20 cellular contexts compared by ENCODE assay signal in the genomic region with DNA sequence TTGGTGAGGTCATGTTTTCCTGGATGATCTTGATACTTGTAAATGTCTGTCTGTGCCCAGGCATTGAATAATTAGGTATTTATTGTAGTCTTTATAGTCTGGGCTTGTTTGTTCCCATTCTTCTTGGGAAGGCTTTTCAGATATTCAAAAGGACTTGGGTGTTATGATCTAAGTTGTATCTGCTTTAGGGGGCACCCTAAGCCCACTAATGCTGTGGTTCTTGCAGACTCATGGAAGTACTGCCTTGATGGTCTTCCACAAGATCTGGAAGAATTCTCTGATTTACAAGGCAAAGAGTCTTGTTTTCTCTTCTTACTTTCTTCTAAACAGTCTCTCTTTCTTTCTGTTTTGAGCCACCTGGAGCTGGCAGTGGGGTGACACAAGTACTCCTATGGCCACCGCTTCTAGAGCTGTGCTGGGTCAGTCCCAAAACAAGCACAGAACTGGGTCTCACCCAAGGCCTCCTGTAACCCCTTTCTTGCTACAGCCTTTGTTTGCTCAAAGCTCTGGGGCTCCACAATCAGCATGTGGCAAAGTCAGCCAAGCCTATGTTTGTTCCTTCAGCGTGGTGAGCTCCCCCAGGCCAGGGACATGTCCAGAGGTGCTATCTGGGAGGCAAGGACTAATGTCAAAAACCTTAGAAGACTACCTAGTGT. TPM values are rescaled to one million over a fixed set of nuclear protein-coding genes. Genes with fewer than 3 reads are reported as not detected.
A peak's percentile ranks its signal among the peaks of the same experiment; 100 is the strongest.
DNase-seq lines count a peak whose midpoint lies in the region; ATAC-seq, FAIRE-seq and TF ChIP-seq lines count a peak whose summit lies in the region.
"Had no signal": no experiment of that assay in that cellular context is flagged by ENCODE, and none has a peak within 500 bp of the region (broad histone marks: within the 10 kb centered on the region; RNA-seq: fewer than 3 reads in every experiment).

No MANE protein-coding gene starts in this region.

- no peak overlapping the region for H2AK5ac ChIP-seq in IMR-90 (ENCODE audit: low read depth, low read length)

- no peak overlapping the region for H2BK120ac ChIP-seq in IMR-90 (ENCODE audit: low read depth, low read length)

- no peak overlapping the region for H3K14ac ChIP-seq in IMR-90 (replicated peaks; ENCODE audit: low read depth, low read length)

- TF ChIP-seq CTCF in IMR-90 (conservative IDR thresholded peaks at IDR 0.05; ENCODE audit: low read depth, low read length) = no peak
- peak; percentile 27 for TF ChIP-seq CTCF in choroid plexus epithelial cell (conservative IDR thresholded peaks at IDR 0.05; ENCODE audit: low read depth, low read length)
- TF ChIP-seq CTCF in HepG2 (CRISPR knock-in tag; IDR thresholded peaks at IDR 0.05) = peak; percentile 38
- TF ChIP-seq CTCF in WERI-Rb-1 (IDR thresholded peaks at IDR 0.05; ENCODE audit: low read depth, low read length) = no peak
- no peak for TF ChIP-seq CTCF in kidney (IDR thresholded peaks at IDR 0.05; ENCODE audit: borderline replicate concordance, extremely low read depth, insufficient read depth)

- TF ChIP-seq RAD21 in IMR-90 (IDR thresholded peaks at IDR 0.05; ENCODE audit: low read length) (peak; percentile 19), HepG2 (CRISPR knock-in tag; IDR thresholded peaks at IDR 0.05) (no peak)

- BruUV-seq in IMR-90 (replicated peaks; lab: Mats Ljungman, UMichigan) = no TSS peak
- BruUV-seq in HepG2 (replicated peaks; lab: Mats Ljungman, UMichigan) = no TSS peak

- H3K36me3 ChIP-seq in IMR-90 (ENCODE audit: control insufficient read depth, insufficient read depth, low read length) (no peaks in the 10 kb centered on the region), HepG2 (replicated peaks in 1 of 2; ENCODE audit: control insufficient read depth in 1 of 2, insufficient read depth in 2 of 2, low read length in 2 of 2) (no peaks in the 10 kb centered on the region), WERI-Rb-1 (no peaks in the 10 kb centered on the region), kidney (ENCODE audit: control insufficient read depth in 1 of 2, insufficient read depth in 2 of 2, low read length in 2 of 2) (no peaks in the 10 kb centered on the region)
- H3K36me3 ChIP-seq: SJSA1 had no signal

- FAIRE-seq in HepG2 (lab: Jason Lieb, UNC) (no peak), kidney (lab: Jason Lieb, UNC) (no peak)

- H2AFZ ChIP-seq in IMR-90 (replicated peaks; ENCODE audit: low read length, poor library complexity) (no peak overlapping the region), HepG2 (ENCODE audit: low read length) (no peak overlapping the region)

- no peaks in the 10 kb centered on the region for H3K9me1 ChIP-seq in IMR-90 (ENCODE audit: insufficient read depth, low read length)

- POLR2A ChIA-PET in IMR-90 (lab: Charles Lee; ENCODE audit: unreplicated experiment) = no interaction called here
- POLR2A ChIA-PET in HepG2 (lab: Yijun Ruan, JAX) = no interaction called here

- in situ Hi-C loops in ACHN (cut with HindIII; ENCODE audit: low pct_ligation_motif_present, low pct_unique_long_range_greater_than_20kb, low sequenced_read_pairs) (no loop called here), IMR-90 (cut with MboI; ENCODE audit: low sequenced_read_pairs) (no loop called here), HepG2 (cut with HindIII; ENCODE audit: extremely low pct_ligation_motif_present, low pct_unique_long_range_greater_than_20kb) (no loop called here)

- H3K9ac ChIP-seq in IMR-90 (ENCODE audit: low read depth, low read length) = no peak overlapping the region
- H3K9ac ChIP-seq in HepG2 (ENCODE audit: insufficient read depth, low read depth, low read length) = no peak overlapping the region
- no peak overlapping the region for H3K9ac ChIP-seq in kidney (ENCODE audit: low read length in 2 of 2)

- H3K4me3 ChIP-seq in IMR-90 (ENCODE audit: insufficient read depth, low read depth, low read length) (no peak overlapping the region), choroid plexus epithelial cell (ENCODE audit: low read depth, low read length) (no peak overlapping the region), HepG2 (replicated peaks in 1 of 3; ENCODE audit: insufficient read depth in 1 of 3, low read depth in 2 of 3, low read length in 3 of 3) (no peak overlapping the region), WERI-Rb-1 (ENCODE audit: low read depth, low read length) (no peak overlapping the region), kidney (ENCODE audit: low read length in 2 of 2) (no peak overlapping the region)
- H3K4me3 ChIP-seq: SJSA1 had no signal

- ATAC-seq in IMR-90 (ENCODE audit: low read depth) (no peak), HepG2 (peak; percentile 27; the same call in 2 of the 3 replicates), Right ventricle myocardium inferior (no peak)

- no peak overlapping the region for H4K91ac ChIP-seq in IMR-90 (ENCODE audit: insufficient read depth, low read depth, low read length)

- no peaks in the 10 kb centered on the region for H3K79me1 ChIP-seq in IMR-90 (ENCODE audit: low read depth in 1 of 2, low read length in 2 of 2)

- H2BK15ac ChIP-seq in IMR-90 (ENCODE audit: low read depth, low read length) = no peak overlapping the region

- H3K56ac ChIP-seq in IMR-90 (ENCODE audit: extremely low read depth, insufficient read depth, low read length) = no peak overlapping the region

- H3K4me2 ChIP-seq in IMR-90 (ENCODE audit: low read depth, low read length) (no peak overlapping the region), HepG2 (ENCODE audit: low read depth, low read length) (no peak overlapping the region)

- H3K4ac ChIP-seq in IMR-90 (ENCODE audit: low read depth, low read length) = no peak overlapping the region

- no peak overlapping the region for H2AK9ac ChIP-seq in IMR-90 (replicated peaks; ENCODE audit: low read depth, low read length, poor library complexity)

- H4K20me1 ChIP-seq in IMR-90 (ENCODE audit: insufficient read depth, low read length) = no peaks in the 10 kb centered on the region
- H4K20me1 ChIP-seq in HepG2 (ENCODE audit: insufficient read depth, low read length) = no peaks in the 10 kb centered on the region

- H2BK20ac ChIP-seq in IMR-90 (ENCODE audit: low read depth, low read length) = no peak overlapping the region

- no peaks in the 10 kb centered on the region for H3K79me2 ChIP-seq in HepG2 (ENCODE audit: insufficient read depth, low read length)

- intact Hi-C loops in IMR-90 (cut with micrococcal nuclease) = no loop called here
- intact Hi-C loops in HepG2 (cut with micrococcal nuclease; ENCODE audit: unreplicated experiment) = no loop called here
- intact Hi-C loops in kidney (cut with DNase I) = no loop called here
- intact Hi-C loops in Right ventricle myocardium inferior (cut with DNase I) = no loop called here

- H3K18ac ChIP-seq in IMR-90 (ENCODE audit: low read depth, low read length) = no peak overlapping the region

- H3K4me1 ChIP-seq in IMR-90 (ENCODE audit: control insufficient read depth, insufficient read depth, low read length) (no peaks in the 10 kb centered on the region), HepG2 (ENCODE audit: insufficient read depth, low read length) (peaks cover 14% of the 10 kb centered on the region), kidney (ENCODE audit: control insufficient read depth in 1 of 2, insufficient read depth in 1 of 2, low read depth in 1 of 2, low read length in 2 of 2) (peaks cover 0 to 3% of the 10 kb centered on the region in 2 donors)
- H3K4me1 ChIP-seq: SJSA1 had no signal

- H3K27me3 ChIP-seq in IMR-90 (ENCODE audit: control insufficient read depth, insufficient read depth, low read length) (no peaks in the 10 kb centered on the region), HepG2 (ENCODE audit: control insufficient read depth in 1 of 2, insufficient read depth in 2 of 2, low read length in 2 of 2) (no peaks in the 10 kb centered on the region), WERI-Rb-1 (ENCODE audit: insufficient read depth, low read depth, severe bottlenecking) (no peaks in the 10 kb centered on the region)
- H3K27me3 ChIP-seq: SJSA1 had no signal

- TF ChIP-seq POLR2A in IMR-90 (IDR thresholded peaks at IDR 0.05; ENCODE audit: low read depth, low read length) (no peak), HepG2 (IDR thresholded peaks at IDR 0.05; ENCODE audit: insufficient read depth in 1 of 2, low read depth in 2 of 2, low read length in 2 of 2) (no peak)

- TF ChIP-seq EP300 in HepG2 (IDR thresholded peaks at IDR 0.05; ENCODE audit: low read depth in 2 of 2, low read length in 2 of 2) (no peak), HepG2 (CRISPR knock-in tag; IDR thresholded peaks at IDR 0.05; ENCODE audit: borderline replicate concordance) (no peak)

- dilution Hi-C loops in IMR-90 (cut with HindIII; ENCODE audit: low sequenced_read_pairs, unreplicated experiment) = no loop called here

- no peak overlapping the region for H3K23ac ChIP-seq in IMR-90 (ENCODE audit: low read depth, low read length)

- H2BK5ac ChIP-seq in IMR-90 (ENCODE audit: low read depth, low read length, poor library complexity, severe bottlenecking) = no peak overlapping the region

- H4K8ac ChIP-seq in IMR-90 (ENCODE audit: low read depth in 2 of 2, low read length in 2 of 2) = no peak overlapping the region

- peak; percentile 10 for DNase-seq in ACHN
- DNase-seq in IMR-90 = peak; percentile 13
- peak; percentile 61 for DNase-seq in choroid plexus epithelial cell (ENCODE audit: low read depth)
- no peak for DNase-seq in HepG2 (ENCODE audit: low spot score)
- no peak for DNase-seq in WERI-Rb-1
- DNase-seq in kidney = no peak
- no peak for DNase-seq in SKM-1 (lab: John Stamatoyannopoulos, UW; ENCODE audit: unreplicated experiment)
- DNase-seq in Right ventricle myocardium inferior (ENCODE audit: missing footprints) = no peak
- DNase-seq: C1 segment of cervical spinal cord, HFFc6, NCI-H1417, NCI-H2029, NCI-H2171, NCI-H446, NCI-H69, RPMI8226 had no signal

- H3K27ac ChIP-seq in IMR-90 (ENCODE audit: insufficient read depth, low read length) (no peak overlapping the region), HepG2 (ENCODE audit: extremely low read length, insufficient read depth, low read length) (no peak overlapping the region), WERI-Rb-1 (no peak overlapping the region), kidney (ENCODE audit: low read depth in 2 of 2, low read length in 2 of 2) (no peak overlapping the region)
- H3K27ac ChIP-seq: SJSA1 had no signal

- no peak overlapping the region for H4K5ac ChIP-seq in IMR-90 (ENCODE audit: low read depth, low read length)

- H3K9me3 ChIP-seq in IMR-90 (ENCODE audit: control insufficient read depth, insufficient read depth, low read length) (no peaks in the 10 kb centered on the region), HepG2 (ENCODE audit: low read length) (peaks cover 7% of the 10 kb centered on the region), WERI-Rb-1 (ENCODE audit: severe bottlenecking) (peaks cover 12% of the 10 kb centered on the region), kidney (ENCODE audit: control insufficient read depth in 1 of 2, low read length in 2 of 2) (peaks cover 2 to 17% of the 10 kb centered on the region in 2 donors)
- H3K9me3 ChIP-seq: SJSA1 had no signal

- CTCF ChIA-PET in IMR-90 (lab: Yijun Ruan, JAX) (no interaction called here), HepG2 (lab: Yijun Ruan, JAX; ENCODE audit: low intra/inter-chr PET ratio, low total read pairs) (interaction anchor here (1.1 kb wide), 1 partner anchor 106 kb away, joined by 3 read pairs; no protein-coding TSS in a partner anchor)

- no CpG with 5 or more reads among the region's 2 CpGs for WGBS in IMR-90 (ENCODE audit: extremely low coverage in 2 of 2, insufficient read length in 1 of 2), 2 experiments
- 13% methylated on average over 2 of the region's 2 CpGs for WGBS in HepG2 (ENCODE audit: low lambda C conversion rate)

RNA-seq across cellular contexts. Expression of gene VN1R5, which starts 12.6 kb away (rescaled TPM):
- total RNA-seq in IMR-90 (2012; rRNA removed) (not detected in 2 replicates), HepG2 (2016; rRNA removed; fragmentation: Illumina TruSeq; extraction: Trizol) (not detected in 2 replicates), kidney (not detected), Right ventricle myocardium inferior (not detected)
- polyA plus RNA-seq in IMR-90 (2012; rRNA removed) (not detected in 2 replicates), HepG2 (2011; rRNA removed) (not detected in 2 replicates), kidney (ENCODE audit: insufficient read depth, low read depth, low replicate concordance) (not detected)
- polyA plus RNA-seq in IMR-90 (2012; cell fraction: cytosol; rRNA removed) = not detected in 2 replicates
- polyA plus RNA-seq in IMR-90 (2012; cell fraction: nucleus; rRNA removed; ENCODE audit: low replicate concordance) = not detected in 2 replicates
- not detected in 2 replicates for total RNA-seq in HepG2 (2016; cell fraction: cytosol; rRNA removed; fragmentation: Illumina TruSeq; extraction: Trizol; ENCODE audit: low read depth)
- not detected in 2 replicates for total RNA-seq in HepG2 (2016; cell fraction: insoluble cytoplasmic fraction; rRNA removed; fragmentation: Illumina TruSeq; extraction: Trizol)
- not detected in 2 replicates for total RNA-seq in HepG2 (2016; cell fraction: membrane; rRNA removed; fragmentation: Illumina TruSeq; extraction: Trizol)
- not detected in 2 replicates for total RNA-seq in HepG2 (2016; cell fraction: nucleus; rRNA removed; fragmentation: Illumina TruSeq; extraction: Trizol)
- polyA plus RNA-seq in HepG2 (2011; cell fraction: cytosol; rRNA removed) = not detected in 2 replicates
- polyA plus RNA-seq in HepG2 (2011; cell fraction: nucleus; rRNA removed) = not detected in 2 replicates
- polyA plus RNA-seq in HepG2 (2012) = not detected in 2 replicates
- not detected in 2 replicates for polyA plus RNA-seq in HepG2 (2016; cell fraction: cytosol; fragmentation: Illumina TruSeq; extraction: Trizol; ENCODE audit: low read depth)
- not detected in 2 replicates for polyA plus RNA-seq in HepG2 (2016; cell fraction: insoluble cytoplasmic fraction; fragmentation: Illumina TruSeq; extraction: Trizol; ENCODE audit: low read depth)
- not detected in 2 replicates for polyA plus RNA-seq in HepG2 (2016; cell fraction: membrane; fragmentation: Illumina TruSeq; extraction: Trizol; ENCODE audit: low read depth)
- not detected in 2 replicates for polyA plus RNA-seq in HepG2 (2016; cell fraction: nucleus; fragmentation: Illumina TruSeq; extraction: Trizol; ENCODE audit: insufficient read depth, low read depth)
- not detected in 2 replicates for polyA minus RNA-seq in HepG2 (2011; rRNA and poly(A)+ RNA removed; ENCODE audit: low replicate concordance)
- not detected in 2 replicates for polyA minus RNA-seq in HepG2 (2011; cell fraction: cytosol; rRNA and poly(A)+ RNA removed)
- not detected in 2 replicates for polyA minus RNA-seq in HepG2 (2011; cell fraction: nucleus; rRNA and poly(A)+ RNA removed)
- total RNA-seq: A172, Daoy, H4, HFFc6, SJSA1 had no signal

Comparison
In these comparisons a context has a peak if more than half of its experiments do, and no peak if none do; other contexts are left out.
1. DNase-seq: peak in ACHN (single experiment), IMR-90 (single experiment) and choroid plexus epithelial cell (single experiment); none in HepG2 (single experiment), WERI-Rb-1 (single experiment), kidney (single experiment), SKM-1 (single experiment) and Right ventricle myocardium inferior (single experiment).
2. CTCF ChIP-seq: peak in choroid plexus epithelial cell (single experiment) and HepG2 (single experiment); none in IMR-90 (single experiment), WERI-Rb-1 (single experiment) and kidney (single experiment).